ENCODE assay signal across 18 cellular contexts in the genomic region with DNA sequence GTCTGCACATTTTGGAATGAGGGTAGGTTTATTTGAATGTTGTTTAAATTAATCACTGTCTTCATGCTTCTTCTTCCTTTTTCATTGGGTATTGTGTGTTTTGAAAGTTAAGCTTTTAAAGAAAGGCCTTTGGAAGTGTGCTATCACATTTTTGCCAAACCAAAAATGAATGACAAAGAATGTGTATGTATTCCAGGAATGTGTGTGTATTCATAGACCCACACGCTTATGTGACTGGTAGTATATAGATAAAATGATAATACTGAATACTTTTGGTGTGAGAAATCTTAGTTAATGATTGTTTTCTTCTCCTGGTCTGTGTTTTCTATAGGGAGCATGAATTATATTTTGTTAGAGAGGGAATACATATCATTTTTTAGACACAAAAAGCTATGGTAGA.
"Had no signal": no experiment of that assay in that cellular context is flagged by ENCODE, and none has a peak within 500 bp of the region (broad histone marks: within the 10 kb centered on the region; RNA-seq: fewer than 3 reads in every experiment).

No MANE protein-coding gene starts in this region.

- DNase-seq: activated CD4-positive, alpha-beta memory T cell treated with anti-CD3 and anti-CD28 coated beads, Interleukin-2, amount 10 ng/mL, durations not matched to agents 7 days and 5 days; activated CD4-positive, alpha-beta T cell treated with anti-CD3 and anti-CD28 coated beads for 36 hours; activated CD8-positive, alpha-beta memory T cell treated with anti-CD3 and anti-CD28 coated beads, Interleukin-2, amount 50 U/mL, for 4 hours; activated effector memory CD4-positive, alpha-beta T cell treated with anti-CD3 and anti-CD28 coated beads, Interleukin-2, amount 50 U/mL, for 16 hours; activated T-cell treated with anti-CD3 and anti-CD28 coated beads, Interleukin-2, amount 50 U/mL, for 48 hours; amniotic stem cell; dorsolateral prefrontal cortex; erythroblast; lower lobe of right lung; nephron progenitor cell; right cardiac atrium; T-helper 17 cell had no signal

- H3K36me3 Mint-ChIP-seq: activated naive CD4-positive, alpha-beta T cell treated with anti-CD3 and anti-CD28 coated beads, Interleukin-2, amount 50 U/mL, for 24 hours; mesothelial cell of epicardium; type B pancreatic cell had no signal

- H3K27me3 Mint-ChIP-seq: activated CD4-positive, alpha-beta memory T cell treated with anti-CD3 and anti-CD28 coated beads, Interleukin-2, amount 10 ng/mL, durations not matched to agents 7 days and 5 days; activated CD4-positive, alpha-beta T cell treated with anti-CD3 and anti-CD28 coated beads for 36 hours; activated naive CD4-positive, alpha-beta T cell treated with anti-CD3 and anti-CD28 coated beads, Interleukin-2, amount 50 U/mL, for 24 hours; stimulated activated naive CD8-positive, alpha-beta T cell treated with anti-CD3 and anti-CD28 coated beads, Interleukin-15, Interleukin-2, amounts not matched to agents 100 ng/mL and 50 ng/mL, for 24 hours; T-helper 17 cell; type B pancreatic cell had no signal

- H3K4me1 ChIP-seq: breast epithelium, lower lobe of right lung, prostate gland had no signal

- H3K4me3 Mint-ChIP-seq: activated CD4-positive, alpha-beta memory T cell treated with anti-CD3 and anti-CD28 coated beads, Interleukin-2, amount 10 ng/mL, durations not matched to agents 7 days and 5 days; activated CD4-positive, alpha-beta T cell treated with anti-CD3 and anti-CD28 coated beads for 36 hours; activated naive CD4-positive, alpha-beta T cell treated with anti-CD3 and anti-CD28 coated beads, Interleukin-2, amount 50 U/mL, for 24 hours; mesothelial cell of epicardium; nephron progenitor cell; stimulated activated naive CD8-positive, alpha-beta T cell treated with anti-CD3 and anti-CD28 coated beads, Interleukin-15, Interleukin-2, amounts not matched to agents 100 ng/mL and 50 ng/mL, for 24 hours; T-helper 17 cell; type B pancreatic cell had no signal

- H3K27me3 ChIP-seq: dorsolateral prefrontal cortex had no signal

- H3K9me3 Mint-ChIP-seq: activated CD4-positive, alpha-beta memory T cell treated with anti-CD3 and anti-CD28 coated beads, Interleukin-2, amount 10 ng/mL, durations not matched to agents 7 days and 5 days; activated naive CD4-positive, alpha-beta T cell treated with anti-CD3 and anti-CD28 coated beads, Interleukin-2, amount 50 U/mL, for 24 hours; mesothelial cell of epicardium; nephron progenitor cell; type B pancreatic cell had no signal

- H3K9me3 ChIP-seq: breast epithelium, lower lobe of right lung, prostate gland had no signal

- ATAC-seq: activated CD4-positive, alpha-beta T cell treated with anti-CD3 and anti-CD28 coated beads for 36 hours; lower lobe of right lung; right cardiac atrium; T-helper 17 cell had no signal

- H3K4me3 ChIP-seq: breast epithelium, dorsolateral prefrontal cortex, lower lobe of right lung, prostate gland had no signal

- H3K27ac Mint-ChIP-seq: activated CD4-positive, alpha-beta memory T cell treated with anti-CD3 and anti-CD28 coated beads, Interleukin-2, amount 10 ng/mL, durations not matched to agents 7 days and 5 days; activated CD4-positive, alpha-beta T cell treated with anti-CD3 and anti-CD28 coated beads for 36 hours; activated naive CD4-positive, alpha-beta T cell treated with anti-CD3 and anti-CD28 coated beads, Interleukin-2, amount 50 U/mL, for 24 hours; mesothelial cell of epicardium; nephron progenitor cell; stimulated activated naive CD8-positive, alpha-beta T cell treated with anti-CD3 and anti-CD28 coated beads, Interleukin-15, Interleukin-2, amounts not matched to agents 100 ng/mL and 50 ng/mL, for 24 hours; T-helper 17 cell; type B pancreatic cell had no signal

- H3K36me3 ChIP-seq: breast epithelium, lower lobe of right lung, prostate gland had no signal

- H3K27ac ChIP-seq: breast epithelium, dorsolateral prefrontal cortex, lower lobe of right lung, prostate gland had no signal

- H3K4me1 Mint-ChIP-seq: activated CD4-positive, alpha-beta T cell treated with anti-CD3 and anti-CD28 coated beads for 36 hours; activated naive CD4-positive, alpha-beta T cell treated with anti-CD3 and anti-CD28 coated beads, Interleukin-2, amount 50 U/mL, for 24 hours; nephron progenitor cell; T-helper 17 cell had no signal
